1 cellular context compared by ENCODE assay signal in genomic region chr19:35098413-35099049, GRCh38.
TF ChIP-seq lines count a peak whose summit lies in the region.

No MANE protein-coding gene starts in this region.

TF ChIP-seq in HepG2, 621 proteins besides CTCF, POLR2A, EP300 and RAD21:
- TF ChIP-seq ZNF768 (CRISPR knock-in tag; IDR thresholded peaks at IDR 0.05): 0 out of 2 replicates have a peak, but pooled peaks have one; percentile 33
- no peak for TF ChIP-seq ZBTB26 (CRISPR knock-in tag; IDR thresholded peaks at IDR 0.05; ENCODE audit: borderline replicate concordance)
